Comparison of ENCODE assay signal across 20 cellular contexts in genomic region chr2:88694015-88694414, GRCh38. TPM values are rescaled to one million over a fixed set of nuclear protein-coding genes. Genes with fewer than 3 reads are reported as not detected.
A peak's percentile ranks its signal among the peaks of the same experiment; 100 is the strongest.
DNase-seq lines count a peak whose midpoint lies in the region; ATAC-seq lines count a peak whose summit lies in the region.
"Had no signal": no experiment of that assay in that cellular context is flagged by ENCODE, and none has a peak within 500 bp of the region (broad histone marks: within the 10 kb centered on the region; RNA-seq: fewer than 3 reads in every experiment).

No MANE protein-coding gene starts in this region.

- H3K4me3 ChIP-seq in naive thymus-derived CD4-positive, alpha-beta T cell (ENCODE audit: low read length) = no peak overlapping the region
- H3K4me3 ChIP-seq: adrenal gland, esophagus muscularis mucosa, lung had no signal

- H3K36me3 Mint-ChIP-seq in activated T-helper 1 cell treated with anti-CD3 and anti-CD28 coated beads, Interleukin-12 subunit alpha, Interleukin-12 subunit beta, Interleukin-2, Interleukin-4 antibody, amounts not matched to agents 30 ng/mL and 10 ng/mL and 1 ng/mL, durations not matched to agents 14 hours and 24 hours and 36 hours (ENCODE audit: low read depth) = peaks cover 7% of the 10 kb centered on the region
- peaks cover 0 to 21% (median 6%) of the 10 kb centered on the region in 5 donors for H3K36me3 Mint-ChIP-seq in naive thymus-derived CD4-positive, alpha-beta T cell

- H3K4me1 Mint-ChIP-seq in activated T-helper 1 cell treated with anti-CD3 and anti-CD28 coated beads, Interleukin-12 subunit alpha, Interleukin-12 subunit beta, Interleukin-2, Interleukin-4 antibody, amounts not matched to agents 30 ng/mL and 10 ng/mL and 1 ng/mL, durations not matched to agents 14 hours and 24 hours and 36 hours (ENCODE audit: low read depth) = peaks cover 58% of the 10 kb centered on the region
- peaks cover 37 to 91% (median 87%) of the 10 kb centered on the region in 7 donors for H3K4me1 Mint-ChIP-seq in naive thymus-derived CD4-positive, alpha-beta T cell

- peak overlapping the region; percentile 96 for H3K4me3 Mint-ChIP-seq in activated T-helper 1 cell treated with anti-CD3 and anti-CD28 coated beads, Interleukin-12 subunit alpha, Interleukin-12 subunit beta, Interleukin-2, Interleukin-4 antibody, amounts not matched to agents 30 ng/mL and 10 ng/mL and 1 ng/mL, durations not matched to agents 14 hours and 24 hours and 36 hours
- peak overlapping the region in 6 of 10 donors; percentile 27 to 99 (median 94) for H3K4me3 Mint-ChIP-seq in naive thymus-derived CD4-positive, alpha-beta T cell

- peaks cover 0 to 6% (median 0%) of the 10 kb centered on the region in 3 experiments for H3K36me3 ChIP-seq in naive thymus-derived CD4-positive, alpha-beta T cell (ENCODE audit: control insufficient read depth in 2 of 3, insufficient read depth in 3 of 3, low read length in 3 of 3)
- H3K36me3 ChIP-seq: adrenal gland had no signal

- H3K9me3 Mint-ChIP-seq in activated T-helper 1 cell treated with anti-CD3 and anti-CD28 coated beads, Interleukin-12 subunit alpha, Interleukin-12 subunit beta, Interleukin-2, Interleukin-4 antibody, amounts not matched to agents 30 ng/mL and 10 ng/mL and 1 ng/mL, durations not matched to agents 14 hours and 24 hours and 36 hours = no peaks in the 10 kb centered on the region
- no peaks in the 10 kb centered on the region for H3K9me3 Mint-ChIP-seq in naive thymus-derived CD4-positive, alpha-beta T cell
- H3K9me3 Mint-ChIP-seq: immature natural killer cell, naive B cell had no signal

- CTCF ChIA-PET in naive thymus-derived CD4-positive, alpha-beta T cell (lab: Charles Lee) = interaction anchor here (0.6 kb wide), 1 partner anchor 58 kb away, joined by 3 read pairs; no protein-coding TSS in a partner anchor

- no peaks in the 10 kb centered on the region for H3K27me3 ChIP-seq in naive thymus-derived CD4-positive, alpha-beta T cell (ENCODE audit: control insufficient read depth in 2 of 2, insufficient read depth in 2 of 2, low read length in 2 of 2)
- H3K27me3 ChIP-seq: adrenal gland, esophagus muscularis mucosa had no signal

- DNase-seq in NOMO-1 treated with DMSO at 0.1 percent for 48 hours (lab: John Stamatoyannopoulos, UW; ENCODE audit: unreplicated experiment) = peak; percentile 32
- DNase-seq in NOMO-1 treated with dmso at 0.1 percent for 144 hours (lab: John Stamatoyannopoulos, UW; ENCODE audit: unreplicated experiment) = no peak
- DNase-seq in CD1c-positive myeloid dendritic cell (ENCODE audit: extremely low spot score) = peak; percentile 17
- DNase-seq in activated T-helper 1 cell treated with anti-CD3 and anti-CD28 coated beads, Interleukin-12 subunit alpha, Interleukin-12 subunit beta, Interleukin-2, Interleukin-4 antibody, amounts not matched to agents 30 ng/mL and 10 ng/mL and 1 ng/mL, durations not matched to agents 14 hours and 24 hours and 36 hours (ENCODE audit: low spot score) = no peak
- DNase-seq in naive thymus-derived CD4-positive, alpha-beta T cell = no peak
- no peak for DNase-seq in GM19240 (ENCODE audit: insufficient read length, low spot score)
- DNase-seq in KBM-7 = no peak
- no peak for DNase-seq in NAMALWA (ENCODE audit: low spot score)
- DNase-seq: 8988T; activated CD4-positive, alpha-beta T cell treated with anti-CD3 and anti-CD28 coated beads for 48 hours; adrenal gland; caudate nucleus; immature natural killer cell; naive B cell; NCI-H1436; NCI-H2171 treated with DMSO at 0.1 percent for 48 hours; posterior cingulate gyrus; stimulated activated CD4-positive, alpha-beta T cell treated with anti-CD3 and anti-CD28 coated beads, Interleukin-4, amount 100 ng/mL, for 4 hours had no signal

- no peak overlapping the region for H3K27ac Mint-ChIP-seq in activated T-helper 1 cell treated with anti-CD3 and anti-CD28 coated beads, Interleukin-12 subunit alpha, Interleukin-12 subunit beta, Interleukin-2, Interleukin-4 antibody, amounts not matched to agents 30 ng/mL and 10 ng/mL and 1 ng/mL, durations not matched to agents 14 hours and 24 hours and 36 hours
- peak overlapping the region in 2 of 9 donors; percentile 49 to 50 for H3K27ac Mint-ChIP-seq in naive thymus-derived CD4-positive, alpha-beta T cell

- no peaks in the 10 kb centered on the region for H3K27me3 Mint-ChIP-seq in activated T-helper 1 cell treated with anti-CD3 and anti-CD28 coated beads, Interleukin-12 subunit alpha, Interleukin-12 subunit beta, Interleukin-2, Interleukin-4 antibody, amounts not matched to agents 30 ng/mL and 10 ng/mL and 1 ng/mL, durations not matched to agents 14 hours and 24 hours and 36 hours (ENCODE audit: insufficient read depth)
- H3K27me3 Mint-ChIP-seq in naive thymus-derived CD4-positive, alpha-beta T cell = no peaks in the 10 kb centered on the region
- H3K27me3 Mint-ChIP-seq: naive B cell had no signal

- H3K9me3 ChIP-seq in naive thymus-derived CD4-positive, alpha-beta T cell (ENCODE audit: control insufficient read depth in 2 of 3, low read length in 3 of 3) = no peaks in the 10 kb centered on the region
- H3K9me3 ChIP-seq: adrenal gland, esophagus muscularis mucosa had no signal

- in situ Hi-C loops in KBM-7 (cut with MboI; ENCODE audit: low pct_unique_long_range_greater_than_20kb, low sequenced_read_pairs) = no loop called here

- no peak overlapping the region for H3K27ac ChIP-seq in naive thymus-derived CD4-positive, alpha-beta T cell (ENCODE audit: low read depth, low read length)
- H3K27ac ChIP-seq: adrenal gland, esophagus muscularis mucosa had no signal

- peaks cover 14 to 27% of the 10 kb centered on the region in 2 donors for H3K4me1 ChIP-seq in naive thymus-derived CD4-positive, alpha-beta T cell (ENCODE audit: control insufficient read depth in 2 of 2, insufficient read depth in 2 of 2, low read length in 2 of 2)

- POLR2A ChIA-PET in naive thymus-derived CD4-positive, alpha-beta T cell (lab: Charles Lee) = interaction anchor here (0.8 to 2.3 kb wide), 2 partner anchors 8 to 66 kb away, joined by 4 to 10 read pairs; partner anchors contain the start of gene EIF2AK3

- no peak for ATAC-seq in naive thymus-derived CD4-positive, alpha-beta T cell

- intact Hi-C loops in activated T-helper 1 cell treated with anti-CD3 and anti-CD28 coated beads, Interleukin-12 subunit alpha, Interleukin-12 subunit beta, Interleukin-2, Interleukin-4 antibody, amounts not matched to agents 30 ng/mL and 10 ng/mL and 1 ng/mL, durations not matched to agents 14 hours and 24 hours and 36 hours (cut with micrococcal nuclease) = no loop called here
- intact Hi-C loops in naive thymus-derived CD4-positive, alpha-beta T cell (cut with micrococcal nuclease) = no loop called here

RNA-seq across cellular contexts. Expression of gene RPIA, which starts 2.5 kb away (rescaled TPM):
- total RNA-seq in activated T-helper 1 cell treated with anti-CD3 and anti-CD28 coated beads, Interleukin-12 subunit alpha, Interleukin-12 subunit beta, Interleukin-2, Interleukin-4 antibody, amounts not matched to agents 30 ng/mL and 10 ng/mL and 1 ng/mL, durations not matched to agents 14 hours and 24 hours and 36 hours = 79.1 and 83.1 TPM in 2 replicates
- total RNA-seq in naive thymus-derived CD4-positive, alpha-beta T cell = 10 to 100 TPM; 16.4 to 38.4 (median 23.1) TPM
- polyA plus RNA-seq in naive thymus-derived CD4-positive, alpha-beta T cell = 10 to 100 TPM; 60.2 to 65.3 TPM

Comparison
In these comparisons a context has a peak if more than half of its experiments do, and no peak if none do; other contexts are left out.
1. DNase-seq: peak in NOMO-1 treated with DMSO at 0.1 percent for 48 hours (single experiment) and CD1c-positive myeloid dendritic cell (single experiment); none in NOMO-1 treated with dmso at 0.1 percent for 144 hours (single experiment), activated T-helper 1 cell treated with anti-CD3 and anti-CD28 coated beads, Interleukin-12 subunit alpha, Interleukin-12 subunit beta, Interleukin-2, Interleukin-4 antibody, amounts not matched to agents 30 ng/mL and 10 ng/mL and 1 ng/mL, durations not matched to agents 14 hours and 24 hours and 36 hours (single experiment), naive thymus-derived CD4-positive, alpha-beta T cell (0 of 9), GM19240 (single experiment), KBM-7 (single experiment) and NAMALWA (single experiment).